Comparison of ENCODE assay signal across 15 cellular contexts in the genomic region with DNA sequence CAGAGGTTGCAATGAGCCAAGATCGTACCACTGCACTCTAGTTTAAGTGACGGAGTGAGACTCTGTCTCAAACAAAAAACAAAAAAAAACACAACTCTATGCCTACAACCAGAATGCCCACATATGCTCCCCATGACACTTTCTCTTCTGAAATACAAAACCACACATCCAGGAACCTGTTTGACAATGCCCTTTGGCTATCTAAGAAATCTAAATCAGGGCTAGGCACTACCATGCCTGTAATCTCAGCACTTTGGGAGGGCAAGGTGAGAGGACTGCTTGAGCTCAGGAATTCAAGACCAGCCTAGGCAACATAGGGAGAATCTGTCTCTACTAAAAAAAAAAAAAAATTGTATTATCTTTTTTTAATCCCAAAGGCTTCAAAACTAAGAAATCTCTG.
"Had no signal": no experiment of that assay in that cellular context is flagged by ENCODE, and none has a peak within 500 bp of the region (broad histone marks: within the 10 kb centered on the region; RNA-seq: fewer than 3 reads in every experiment).

No MANE protein-coding gene starts in this region.

- H3K9me3 Mint-ChIP-seq: natural killer cell, neural crest cell had no signal

- H3K36me3 Mint-ChIP-seq: natural killer cell had no signal

- H3K27ac ChIP-seq: foreskin keratinocyte, hepatocyte, skin epidermis had no signal

- H3K27me3 ChIP-seq: foreskin keratinocyte, hepatocyte, right atrium auricular region, sigmoid colon had no signal

- H3K4me3 ChIP-seq: coronary artery, hepatocyte, right atrium auricular region, sigmoid colon, skin epidermis had no signal

- H2AFZ ChIP-seq: hepatocyte had no signal

- ATAC-seq: foreskin keratinocyte, left colon, natural killer cell had no signal

- DNase-seq: effector CD8-positive, alpha-beta T cell; foreskin keratinocyte; head of caudate nucleus; left colon; mammary epithelial cell; natural killer cell; posterior cingulate gyrus; sigmoid colon; stimulated activated CD4-positive, alpha-beta T cell treated with anti-CD3 and anti-CD28 coated beads, Interleukin-12 subunit alpha, Interleukin-12 subunit beta, amount 100 ng/mL, for 4 hours; stimulated activated naive CD4-positive, alpha-beta T cell treated with Interleukin-2 at 50 U/mL for 16 hours had no signal

- H3K4me3 Mint-ChIP-seq: natural killer cell, neural crest cell had no signal

- H3K9me3 ChIP-seq: right atrium auricular region, sigmoid colon had no signal

- H3K36me3 ChIP-seq: right atrium auricular region had no signal
